1 cellular context compared by ENCODE assay signal in genomic region chr14:22386924-22387775, GRCh38.
TF ChIP-seq lines count a peak whose summit lies in the region.

No MANE protein-coding gene starts in this region.

TF ChIP-seq in K562, 482 proteins besides CTCF, POLR2A, EP300 and RAD21 (continued from another document):
- peak; percentile 39; the same call in 1 of the 2 replicates for TF ChIP-seq DEAF1 (CRISPR knock-in tag; IDR thresholded peaks at IDR 0.05)
- TF ChIP-seq BHLHE40 (IDR thresholded peaks at IDR 0.05; ENCODE audit: low read length), result 0 out of 2 replicates have a peak, but pooled peaks have one; percentile 21
- no peak for TF ChIP-seq HOMEZ (CRISPR knock-in tag; IDR thresholded peaks at IDR 0.05)
- TF ChIP-seq SMC3 (conservative IDR thresholded peaks at IDR 0.05; ENCODE audit: insufficient read depth, low read depth, low read length), result peak; percentile 65
- TF ChIP-seq ZMIZ1 (IDR thresholded peaks at IDR 0.05; ENCODE audit: low read depth in 2 of 2, low read length in 2 of 2), result no peak
- no peak for TF ChIP-seq MCM2 (IDR thresholded peaks at IDR 0.05; ENCODE audit: low read depth)
- TF ChIP-seq ZNF12 (CRISPR knock-in tag; IDR thresholded peaks at IDR 0.05), result no peak
- TF ChIP-seq BDP1 (IDR thresholded peaks at IDR 0.05; ENCODE audit: insufficient read depth, insufficient read length), result no peak
